Comparison of ENCODE assay signal across 21 cellular contexts in genomic region chr15:26017665-26018064, GRCh38.
"Had no signal": no experiment of that assay in that cellular context is flagged by ENCODE, and none has a peak within 500 bp of the region (broad histone marks: within the 10 kb centered on the region; RNA-seq: fewer than 3 reads in every experiment).

No MANE protein-coding gene starts in this region.

- FAIRE-seq: HepG2, RCC 7860 had no signal

- H3K9me3 ChIP-seq: SJSA1 had no signal

- H3K27ac ChIP-seq: KMS-11, SJSA1, SK-N-MC had no signal

- H3K4me1 ChIP-seq: SJSA1 had no signal

- ATAC-seq: HepG2 had no signal

- DNase-seq: IMR-90, Kasumi-1, MM.1S, NCI-H1092 treated with DMSO at 0.1 percent for 48 hours, NCI-H1417, NCI-H1436 treated with DMSO at 0.1 percent for 48 hours, NCI-H1694, NCI-H187 treated with DMSO at 0.1 percent for 48 hours, NCI-H2029 treated with DMSO at 0.1 percent for 48 hours, NCI-H2171 treated with DMSO at 0.1 percent for 48 hours, NCI-H510A, NCI-H524 treated with DMSO at 0.1 percent for 48 hours, NCI-H69, NCI-H774, Right ventricle myocardium superior, SIG-M5 had no signal

- H3K36me3 ChIP-seq: SJSA1 had no signal

- H3K4me2 ChIP-seq: KMS-11 had no signal

- H3K9ac ChIP-seq: KMS-11 had no signal

- H3K4me3 ChIP-seq: SJSA1, SK-N-MC had no signal
